ENCODE assay signal across 9 cellular contexts in the genomic region with DNA sequence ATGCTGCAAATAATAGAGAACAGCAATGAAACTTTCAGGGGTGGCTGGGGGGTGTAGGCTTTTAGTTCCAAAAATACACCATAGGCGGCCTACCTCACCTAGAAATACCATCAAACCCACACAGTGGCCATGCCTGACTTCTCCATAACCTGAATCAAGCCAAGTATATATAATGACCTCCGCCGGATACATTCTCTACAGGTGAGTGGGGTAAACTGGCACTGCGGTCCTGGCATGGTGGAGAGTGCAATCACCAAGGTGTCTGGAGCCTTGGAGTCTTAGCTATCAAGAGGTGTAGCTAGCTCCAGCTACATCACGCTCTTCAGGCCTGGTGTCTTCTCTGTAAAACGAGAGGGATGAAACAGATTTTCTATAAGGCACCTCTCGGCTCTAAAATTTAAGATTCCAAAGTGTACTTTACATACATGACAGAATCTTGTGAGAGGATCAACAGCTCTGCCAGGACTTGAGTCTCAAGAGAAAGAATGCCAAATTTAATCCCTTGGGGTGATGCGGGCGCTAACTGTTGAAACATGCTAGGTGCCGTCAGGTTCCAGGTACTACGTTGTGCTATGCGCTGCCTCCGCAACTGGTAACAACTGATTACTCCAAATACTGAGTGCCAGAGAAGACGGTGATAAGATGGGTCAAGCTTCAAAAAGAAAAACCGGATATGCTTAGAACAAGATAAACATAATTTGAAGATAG. TPM values are rescaled to one million over a fixed set of nuclear protein-coding genes. Genes with fewer than 3 reads are reported as not detected.
DNase-seq lines count a peak whose midpoint lies in the region; ATAC-seq, FAIRE-seq and TF ChIP-seq lines count a peak whose summit lies in the region.
"Had no signal": no experiment of that assay in that cellular context is flagged by ENCODE, and none has a peak within 500 bp of the region (broad histone marks: within the 10 kb centered on the region; RNA-seq: fewer than 3 reads in every experiment).

No MANE protein-coding gene starts in this region.

- H3K27me3 ChIP-seq in H7 (ENCODE audit: control insufficient read depth, insufficient read depth, low read length): no peaks in the 10 kb centered on the region

- DNase-seq in H7 (peak; percentile 31), UCSD-AML1 (lab: John Stamatoyannopoulos, UW; ENCODE audit: unreplicated experiment) (peak; percentile 24), coronary artery (ENCODE audit: low spot score) (peak; percentile 73), mucosa of gallbladder (ENCODE audit: low spot score) (peak; percentile 23), urothelium cell line (ENCODE audit: low spot score) (peak; percentile 25), RCC 7860 (ENCODE audit: low spot score) (no peak)

- FAIRE-seq in urothelium cell line (lab: Jason Lieb, UNC) (no peak), RCC 7860 (lab: Jason Lieb, UNC) (no peak)
- FAIRE-seq: islet of Langerhans had no signal

- H3K27ac ChIP-seq in 22Rv1 (peak overlapping the region; percentile 99), coronary artery (peak overlapping the region; percentile 99 to 100)

- H3K4me3 ChIP-seq in H7 (ENCODE audit: insufficient read depth, low read depth, low read length) (peak overlapping the region; percentile 94), coronary artery (peak overlapping the region; percentile 91)

- no peaks in the 10 kb centered on the region for H3K36me3 ChIP-seq in H7 (replicated peaks; ENCODE audit: control insufficient read depth, insufficient read depth, low read length)

- TF ChIP-seq CTCF in 22Rv1 (IDR thresholded peaks at IDR 0.05) (no peak), coronary artery (IDR thresholded peaks at IDR 0.05) (no peak)

- no peak for ATAC-seq in HG02885 (IDR thresholded peaks at IDR 0.05; ENCODE audit: poor library complexity, unreplicated experiment)

RNA-seq across cellular contexts. Expression of gene ZBTB25, which starts 1.0 kb away (rescaled TPM):
- total RNA-seq in H7 (2014; rRNA removed; shearing (Covaris generic)): 3.9 and 7.2 TPM in 2 replicates
- total RNA-seq in mucosa of gallbladder: 13.6 TPM

RNA-seq across cellular contexts. Expression of gene ZBTB1, which starts 1.9 kb away (rescaled TPM):
- 16.0 and 24.7 TPM in 2 replicates for total RNA-seq in H7 (2014; rRNA removed; shearing (Covaris generic))
- total RNA-seq in mucosa of gallbladder: 38.5 TPM

RNA-seq across cellular contexts. Expression of gene AKAP5, which starts 37.3 kb away (rescaled TPM):
- 0.62 and 1.1 TPM in 2 replicates for total RNA-seq in H7 (2014; rRNA removed; shearing (Covaris generic))
- 1.5 TPM for total RNA-seq in mucosa of gallbladder

RNA-seq across cellular contexts. Expression of gene HSPA2, which starts 37.9 kb away (rescaled TPM):
- 14.1 and 21.4 TPM in 2 replicates for total RNA-seq in H7 (2014; rRNA removed; shearing (Covaris generic))
- 16.2 TPM for total RNA-seq in mucosa of gallbladder

RNA-seq across cellular contexts. Expression of gene PPP1R36, which starts 47.1 kb away (rescaled TPM):
- 0.28 and 0.41 TPM in 2 replicates for total RNA-seq in H7 (2014; rRNA removed; shearing (Covaris generic))
- total RNA-seq in mucosa of gallbladder: 3.2 TPM
